In genomic region chr14:95562892-95563685, GRCh38 we compare ENCODE assay signal across 14 cellular contexts. TPM values are rescaled to one million over a fixed set of nuclear protein-coding genes. Genes with fewer than 3 reads are reported as not detected.
DNase-seq lines count a peak whose midpoint lies in the region; ATAC-seq, FAIRE-seq and TF ChIP-seq lines count a peak whose summit lies in the region.
"Had no signal": no experiment of that assay in that cellular context is flagged by ENCODE, and none has a peak within 500 bp of the region (broad histone marks: within the 10 kb centered on the region; RNA-seq: fewer than 3 reads in every experiment).

No MANE protein-coding gene starts in this region.

- peak; percentile 36 for FAIRE-seq in GM12892 (lab: Jason Lieb, UNC)
- FAIRE-seq: TTC549 had no signal

- POLR2A ChIA-PET in activated CD4-positive, alpha-beta memory T cell treated with anti-CD3 and anti-CD28 coated beads, Interleukin-2, amount 10 ng/mL, durations not matched to agents 7 days and 5 days (lab: Charles Lee): no interaction called here
- POLR2A ChIA-PET in activated CD8-positive, alpha-beta T cell treated with anti-CD3 and anti-CD28 coated beads, Interleukin-2, amount 10 ng/mL, durations not matched to agents 7 days and 5 days (lab: Charles Lee): interaction anchor here (0.6 kb wide), 1 partner anchor 8 kb away, joined by 5 read pairs; no protein-coding TSS in a partner anchor

- no peaks in the 10 kb centered on the region for H3K36me3 Mint-ChIP-seq in activated CD4-positive, alpha-beta memory T cell treated with anti-CD3 and anti-CD28 coated beads, Interleukin-2, amount 10 ng/mL, durations not matched to agents 7 days and 5 days (ENCODE audit: low read depth)
- H3K36me3 Mint-ChIP-seq in activated CD8-positive, alpha-beta T cell treated with anti-CD3 and anti-CD28 coated beads, Interleukin-2, amount 10 ng/mL, durations not matched to agents 7 days and 5 days (ENCODE audit: low read depth): no peaks in the 10 kb centered on the region

- no peak for TF ChIP-seq POLR2A in GM12892 (IDR thresholded peaks at IDR 0.05; ENCODE audit: low read depth, low read length)

- H3K4me3 ChIP-seq in fibroblast of the aortic adventitia (ENCODE audit: low read depth, low read length) (peak overlapping the region; percentile 48), psoas muscle (peak overlapping the region; percentile 11)
- H3K4me3 ChIP-seq: body of pancreas had no signal

- TF ChIP-seq CTCF in fibroblast of the aortic adventitia (IDR thresholded peaks at IDR 0.05; ENCODE audit: insufficient read depth, low read length) (no peak), psoas muscle (IDR thresholded peaks at IDR 0.05) (no peak)

- H3K27ac Mint-ChIP-seq in activated CD4-positive, alpha-beta memory T cell treated with anti-CD3 and anti-CD28 coated beads, Interleukin-2, amount 10 ng/mL, durations not matched to agents 7 days and 5 days: no peak overlapping the region
- no peak overlapping the region for H3K27ac Mint-ChIP-seq in activated CD8-positive, alpha-beta T cell treated with anti-CD3 and anti-CD28 coated beads, Interleukin-2, amount 10 ng/mL, durations not matched to agents 7 days and 5 days

- no peak for ATAC-seq in psoas muscle
- ATAC-seq in GM18519 (IDR thresholded peaks at IDR 0.05; ENCODE audit: low FRiP score, unreplicated experiment): no peak
- ATAC-seq in activated CD8-positive, alpha-beta T cell treated with anti-CD3 and anti-CD28 coated beads, Interleukin-2, amount 10 ng/mL, durations not matched to agents 7 days and 5 days: no peak
- ATAC-seq: body of pancreas had no signal

- intact Hi-C loops in psoas muscle (cut with DNase I): loop anchor here (2.0 to 10.0 kb wide), 8 partner anchors 119 to 862 kb away; no protein-coding TSS in a partner anchor

- H3K9me3 Mint-ChIP-seq in activated CD4-positive, alpha-beta memory T cell treated with anti-CD3 and anti-CD28 coated beads, Interleukin-2, amount 10 ng/mL, durations not matched to agents 7 days and 5 days: no peaks in the 10 kb centered on the region
- H3K9me3 Mint-ChIP-seq in activated CD8-positive, alpha-beta T cell treated with anti-CD3 and anti-CD28 coated beads, Interleukin-2, amount 10 ng/mL, durations not matched to agents 7 days and 5 days (ENCODE audit: insufficient read depth): no peaks in the 10 kb centered on the region

- H3K9me3 ChIP-seq in psoas muscle: no peaks in the 10 kb centered on the region
- H3K9me3 ChIP-seq: body of pancreas, tibial artery had no signal

- CTCF ChIA-PET in activated CD4-positive, alpha-beta memory T cell treated with anti-CD3 and anti-CD28 coated beads, Interleukin-2, amount 10 ng/mL, durations not matched to agents 7 days and 5 days (lab: Charles Lee): interaction anchor here (0.9 to 2.5 kb wide), 4 partner anchors 117 to 423 kb away, joined by 3 to 10 read pairs (median 4); no protein-coding TSS in a partner anchor
- CTCF ChIA-PET in activated CD8-positive, alpha-beta T cell treated with anti-CD3 and anti-CD28 coated beads, Interleukin-2, amount 10 ng/mL, durations not matched to agents 7 days and 5 days (lab: Charles Lee): interaction anchor here (0.8 to 2.0 kb wide), 4 partner anchors 18 to 718 kb away, joined by 3 to 5 read pairs (median 4); no protein-coding TSS in a partner anchor

- H3K4me3 Mint-ChIP-seq in activated CD4-positive, alpha-beta memory T cell treated with anti-CD3 and anti-CD28 coated beads, Interleukin-2, amount 10 ng/mL, durations not matched to agents 7 days and 5 days: no peak overlapping the region
- no peak overlapping the region for H3K4me3 Mint-ChIP-seq in activated CD8-positive, alpha-beta T cell treated with anti-CD3 and anti-CD28 coated beads, Interleukin-2, amount 10 ng/mL, durations not matched to agents 7 days and 5 days

- no peaks in the 10 kb centered on the region for H3K4me1 ChIP-seq in psoas muscle
- H3K4me1 ChIP-seq: tibial artery had no signal

- WGBS in psoas muscle, 3 donors: 53 to 66% (median 58%) methylated on average over 18 of the region's 18 CpGs

- H3K4me1 Mint-ChIP-seq in activated CD4-positive, alpha-beta memory T cell treated with anti-CD3 and anti-CD28 coated beads, Interleukin-2, amount 10 ng/mL, durations not matched to agents 7 days and 5 days: peaks cover 2% of the 10 kb centered on the region
- H3K4me1 Mint-ChIP-seq in activated CD8-positive, alpha-beta T cell treated with anti-CD3 and anti-CD28 coated beads, Interleukin-2, amount 10 ng/mL, durations not matched to agents 7 days and 5 days (ENCODE audit: low read depth): no peaks in the 10 kb centered on the region

- no peak overlapping the region for H3K27ac ChIP-seq in psoas muscle
- H3K27ac ChIP-seq: tibial artery had no signal

- H3K27me3 ChIP-seq in psoas muscle (ENCODE audit: insufficient read depth in 3 of 3, low read length in 2 of 3): no peaks in the 10 kb centered on the region
- H3K27me3 ChIP-seq: body of pancreas, tibial artery had no signal

- H3K36me3 ChIP-seq in psoas muscle (ENCODE audit: insufficient read depth in 1 of 2, low read depth in 1 of 2): no peaks in the 10 kb centered on the region
- H3K36me3 ChIP-seq: tibial artery had no signal

- peaks cover 5% of the 10 kb centered on the region for H3K27me3 Mint-ChIP-seq in activated CD4-positive, alpha-beta memory T cell treated with anti-CD3 and anti-CD28 coated beads, Interleukin-2, amount 10 ng/mL, durations not matched to agents 7 days and 5 days
- H3K27me3 Mint-ChIP-seq in activated CD8-positive, alpha-beta T cell treated with anti-CD3 and anti-CD28 coated beads, Interleukin-2, amount 10 ng/mL, durations not matched to agents 7 days and 5 days (ENCODE audit: low read depth): peaks cover 2% of the 10 kb centered on the region

- DNase-seq in GM12892 (ENCODE audit: insufficient read length): no peak
- peak; percentile 6 for DNase-seq in RPMI8226
- DNase-seq in fibroblast of the aortic adventitia (ENCODE audit: low read depth): peak; percentile 63
- DNase-seq in psoas muscle: no peak
- DNase-seq in activated CD4-positive, alpha-beta memory T cell treated with anti-CD3 and anti-CD28 coated beads, Interleukin-2, amount 10 ng/mL, durations not matched to agents 7 days and 5 days: no peak
- no peak for DNase-seq in activated CD8-positive, alpha-beta T cell treated with anti-CD3 and anti-CD28 coated beads, Interleukin-2, amount 10 ng/mL, durations not matched to agents 7 days and 5 days
- DNase-seq in GDM1 (lab: John Stamatoyannopoulos, UW): no peak
- DNase-seq: activated CD8-positive, alpha-beta memory T cell treated with anti-CD3 and anti-CD28 coated beads, Interleukin-2, amount 50 U/mL, for 48 hours; foreskin melanocyte; retina; tibial artery had no signal

RNA-seq across cellular contexts. Expression of gene GLRX5, which starts 28.2 kb away (rescaled TPM):
- polyA plus RNA-seq in GM12892 (2012; ENCODE audit: missing spikeins): 46.2 TPM
- total RNA-seq in fibroblast of the aortic adventitia (ENCODE audit: low replicate concordance) (8.5 and 47.2 TPM in 2 replicates), psoas muscle (10 to 100 TPM; 46.9 to 97.6 (median 57.0) TPM)
- polyA plus RNA-seq in psoas muscle: 10 to 100 TPM; 65.5 to 98.7 (median 68.4) TPM
- 10 to 100 TPM; 30.4 to 34.5 TPM for total RNA-seq in activated CD4-positive, alpha-beta memory T cell treated with anti-CD3 and anti-CD28 coated beads, Interleukin-2, amount 10 ng/mL, durations not matched to agents 7 days and 5 days
- total RNA-seq in activated CD8-positive, alpha-beta T cell treated with anti-CD3 and anti-CD28 coated beads, Interleukin-2, amount 10 ng/mL, durations not matched to agents 7 days and 5 days: 10 to 100 TPM; 52.8 to 54.6 TPM

RNA-seq across cellular contexts. Expression of gene SYNE3, which starts 46.6 kb away (rescaled TPM):
- polyA plus RNA-seq in GM12892 (2012; ENCODE audit: missing spikeins): 7.7 TPM
- total RNA-seq in fibroblast of the aortic adventitia (ENCODE audit: low replicate concordance) (19.3 and 63.4 TPM in 2 replicates), psoas muscle (1 to 10 TPM; 3.4 to 4.7 (median 4.1) TPM)
- polyA plus RNA-seq in psoas muscle: 1 to 10 TPM in 1 of 3 donors, under 1 TPM in 2; 0.45 to 1.3 (median 0.96) TPM
- total RNA-seq in activated CD4-positive, alpha-beta memory T cell treated with anti-CD3 and anti-CD28 coated beads, Interleukin-2, amount 10 ng/mL, durations not matched to agents 7 days and 5 days: 10 to 100 TPM; 86.2 to 89.5 TPM
- 10 to 100 TPM; 91.5 TPM for total RNA-seq in activated CD8-positive, alpha-beta T cell treated with anti-CD3 and anti-CD28 coated beads, Interleukin-2, amount 10 ng/mL, durations not matched to agents 7 days and 5 days

Comparison
In these comparisons a context has a peak if more than half of its experiments do, and no peak if none do; other contexts are left out.
1. DNase-seq: peak in RPMI8226 (single experiment) and fibroblast of the aortic adventitia (single experiment); none in GM12892 (single experiment), psoas muscle (0 of 2), activated CD4-positive, alpha-beta memory T cell treated with anti-CD3 and anti-CD28 coated beads, Interleukin-2, amount 10 ng/mL, durations not matched to agents 7 days and 5 days (single experiment), activated CD8-positive, alpha-beta T cell treated with anti-CD3 and anti-CD28 coated beads, Interleukin-2, amount 10 ng/mL, durations not matched to agents 7 days and 5 days (single experiment) and GDM1 (single experiment).